In genomic region chr3:150144309-150144708, GRCh38 we compare ENCODE assay signal across 24 cellular contexts.
"Had no signal": no experiment of that assay in that cellular context is flagged by ENCODE, and none has a peak within 500 bp of the region (broad histone marks: within the 10 kb centered on the region; RNA-seq: fewer than 3 reads in every experiment).

No MANE protein-coding gene starts in this region.

- H3K27ac ChIP-seq: coronary artery, heart left ventricle, ovary, right atrium auricular region, tibial artery, upper lobe of left lung, uterus had no signal

- H3K27me3 ChIP-seq: heart left ventricle, ovary, right atrium auricular region, tibial artery, upper lobe of left lung, uterus had no signal

- H3K27ac Mint-ChIP-seq: endodermal cell; naive thymus-derived CD8-positive, alpha-beta T cell; stimulated activated memory B cell treated with anti-CD40 and anti-IgM and Interleukin-4, amounts not matched to agents 10 μg/mL and 1 μg/mL and 100 μg/mL, for 72 hours; stimulated activated naive CD8-positive, alpha-beta T cell treated with anti-CD3 and anti-CD28 coated beads, Interleukin-15, Interleukin-2, amounts not matched to agents 100 ng/mL and 50 ng/mL, for 24 hours had no signal

- H3K27me3 Mint-ChIP-seq: stimulated activated memory B cell treated with anti-CD40 and anti-IgM and Interleukin-4, amounts not matched to agents 10 μg/mL and 1 μg/mL and 100 μg/mL, for 72 hours had no signal

- H3K36me3 ChIP-seq: heart left ventricle, ovary, right atrium auricular region, tibial artery, upper lobe of left lung, uterus had no signal

- DNase-seq: effector CD4-positive, alpha-beta T cell; endodermal cell; erythroblast; foreskin melanocyte; heart left ventricle; hippocampal formation; kidney glomerular epithelial cell; mammary epithelial cell; mucosa of descending colon; naive thymus-derived CD8-positive, alpha-beta T cell; nucleus accumbens; ovary; small intestine; stimulated activated CD4-positive, alpha-beta T cell treated with anti-CD3 and anti-CD28 coated beads, Interleukin-4, amount 100 ng/mL, for 1 hour; tibial artery; upper lobe of left lung; uterus had no signal

- H3K9me3 ChIP-seq: heart left ventricle, mucosa of descending colon, ovary, right atrium auricular region, tibial artery, upper lobe of left lung, uterus had no signal

- H3K4me1 Mint-ChIP-seq: stimulated activated memory B cell treated with anti-CD40 and anti-IgM and Interleukin-4, amounts not matched to agents 10 μg/mL and 1 μg/mL and 100 μg/mL, for 72 hours had no signal

- H3K36me3 Mint-ChIP-seq: naive thymus-derived CD8-positive, alpha-beta T cell; stimulated activated memory B cell treated with anti-CD40 and anti-IgM and Interleukin-4, amounts not matched to agents 10 μg/mL and 1 μg/mL and 100 μg/mL, for 72 hours had no signal

- FAIRE-seq: endothelial cell of umbilical vein, islet of Langerhans, small intestine had no signal

- ATAC-seq: heart left ventricle; left lobe of liver; mucosa of descending colon; naive thymus-derived CD8-positive, alpha-beta T cell; stimulated activated memory B cell treated with anti-CD40 and anti-IgM and Interleukin-4, amounts not matched to agents 10 μg/mL and 1 μg/mL and 100 μg/mL, for 72 hours had no signal

- H3K9me3 Mint-ChIP-seq: endodermal cell; stimulated activated memory B cell treated with anti-CD40 and anti-IgM and Interleukin-4, amounts not matched to agents 10 μg/mL and 1 μg/mL and 100 μg/mL, for 72 hours; stimulated activated naive CD8-positive, alpha-beta T cell treated with anti-CD3 and anti-CD28 coated beads, Interleukin-15, Interleukin-2, amounts not matched to agents 100 ng/mL and 50 ng/mL, for 24 hours had no signal

- H3K4me1 ChIP-seq: upper lobe of left lung, uterus had no signal

- H3K4me3 Mint-ChIP-seq: endodermal cell; naive thymus-derived CD8-positive, alpha-beta T cell; stimulated activated memory B cell treated with anti-CD40 and anti-IgM and Interleukin-4, amounts not matched to agents 10 μg/mL and 1 μg/mL and 100 μg/mL, for 72 hours; stimulated activated naive CD8-positive, alpha-beta T cell treated with anti-CD3 and anti-CD28 coated beads, Interleukin-15, Interleukin-2, amounts not matched to agents 100 ng/mL and 50 ng/mL, for 24 hours had no signal

- H3K4me3 ChIP-seq: coronary artery, heart left ventricle, mucosa of descending colon, ovary, right atrium auricular region, tibial artery, upper lobe of left lung, uterus had no signal
